1 cellular context compared by ENCODE assay signal in the genomic region with DNA sequence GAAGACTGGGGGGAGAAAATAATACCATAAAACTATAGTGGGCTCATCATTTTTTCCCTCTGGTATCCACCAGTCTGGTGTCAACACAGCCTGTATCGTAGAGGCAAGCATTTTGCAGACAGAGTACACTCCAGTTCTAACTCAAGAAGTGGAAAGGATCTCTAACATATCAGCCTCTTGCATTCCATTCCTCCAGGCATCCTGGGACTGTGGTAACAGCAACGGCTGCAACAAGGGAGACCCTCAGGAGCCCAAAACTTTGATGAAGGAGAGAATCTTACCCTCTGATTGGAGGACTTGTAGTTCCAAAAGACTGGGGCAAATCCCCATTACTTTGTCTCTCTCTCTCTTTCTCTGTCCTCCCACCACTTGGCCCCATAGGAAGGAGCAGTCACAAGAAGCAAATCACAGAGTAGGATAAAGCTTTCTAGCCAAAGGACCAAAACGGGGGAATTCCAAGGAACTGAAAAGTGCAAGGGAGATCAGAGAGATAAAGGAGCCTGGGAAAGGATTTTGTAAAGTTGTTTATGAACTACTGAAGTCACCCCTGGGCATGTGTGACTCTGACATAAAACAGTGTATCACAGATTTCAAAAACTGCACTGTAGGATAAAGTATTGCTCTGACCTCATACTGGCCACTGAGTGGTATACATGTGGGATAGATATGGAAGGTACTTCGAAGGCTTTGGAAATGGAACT.
TF ChIP-seq lines count a peak whose summit lies in the region.

No MANE protein-coding gene starts in this region.

TF ChIP-seq in GM23338, 12 proteins besides CTCF, POLR2A, EP300 and RAD21 (continued from another document):
- TF ChIP-seq, protein P1, sequence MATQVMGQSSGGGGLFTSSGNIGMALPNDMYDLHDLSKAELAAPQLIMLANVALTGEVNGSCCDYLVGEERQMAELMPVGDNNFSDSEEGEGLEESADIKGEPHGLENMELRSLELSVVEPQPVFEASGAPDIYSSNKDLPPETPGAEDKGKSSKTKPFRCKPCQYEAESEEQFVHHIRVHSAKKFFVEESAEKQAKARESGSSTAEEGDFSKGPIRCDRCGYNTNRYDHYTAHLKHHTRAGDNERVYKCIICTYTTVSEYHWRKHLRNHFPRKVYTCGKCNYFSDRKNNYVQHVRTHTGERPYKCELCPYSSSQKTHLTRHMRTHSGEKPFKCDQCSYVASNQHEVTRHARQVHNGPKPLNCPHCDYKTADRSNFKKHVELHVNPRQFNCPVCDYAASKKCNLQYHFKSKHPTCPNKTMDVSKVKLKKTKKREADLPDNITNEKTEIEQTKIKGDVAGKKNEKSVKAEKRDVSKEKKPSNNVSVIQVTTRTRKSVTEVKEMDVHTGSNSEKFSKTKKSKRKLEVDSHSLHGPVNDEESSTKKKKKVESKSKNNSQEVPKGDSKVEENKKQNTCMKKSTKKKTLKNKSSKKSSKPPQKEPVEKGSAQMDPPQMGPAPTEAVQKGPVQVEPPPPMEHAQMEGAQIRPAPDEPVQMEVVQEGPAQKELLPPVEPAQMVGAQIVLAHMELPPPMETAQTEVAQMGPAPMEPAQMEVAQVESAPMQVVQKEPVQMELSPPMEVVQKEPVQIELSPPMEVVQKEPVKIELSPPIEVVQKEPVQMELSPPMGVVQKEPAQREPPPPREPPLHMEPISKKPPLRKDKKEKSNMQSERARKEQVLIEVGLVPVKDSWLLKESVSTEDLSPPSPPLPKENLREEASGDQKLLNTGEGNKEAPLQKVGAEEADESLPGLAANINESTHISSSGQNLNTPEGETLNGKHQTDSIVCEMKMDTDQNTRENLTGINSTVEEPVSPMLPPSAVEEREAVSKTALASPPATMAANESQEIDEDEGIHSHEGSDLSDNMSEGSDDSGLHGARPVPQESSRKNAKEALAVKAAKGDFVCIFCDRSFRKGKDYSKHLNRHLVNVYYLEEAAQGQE (IDR thresholded peaks at IDR 0.05; ENCODE audit: unreplicated experiment): no peak
- TF ChIP-seq ZNF114 (CRISPR knock-in tag; IDR thresholded peaks at IDR 0.05) (no peak), ZNF331 (CRISPR knock-in tag; IDR thresholded peaks at IDR 0.05; ENCODE audit: low read depth) (no peak), ZNF462 (CRISPR knock-in tag; IDR thresholded peaks at IDR 0.05) (no peak), JUNB (IDR thresholded peaks at IDR 0.05; ENCODE audit: unreplicated experiment) (no peak), EZH2 (IDR thresholded peaks at IDR 0.05; ENCODE audit: low read depth, unreplicated experiment) (no peak), EZH2phosphoT487 (IDR thresholded peaks at IDR 0.05; ENCODE audit: unreplicated experiment) (no peak), POLR2AphosphoS5 (IDR thresholded peaks at IDR 0.05; ENCODE audit: low read depth) (no peak)
- TF ChIP-seq, protein P2, sequence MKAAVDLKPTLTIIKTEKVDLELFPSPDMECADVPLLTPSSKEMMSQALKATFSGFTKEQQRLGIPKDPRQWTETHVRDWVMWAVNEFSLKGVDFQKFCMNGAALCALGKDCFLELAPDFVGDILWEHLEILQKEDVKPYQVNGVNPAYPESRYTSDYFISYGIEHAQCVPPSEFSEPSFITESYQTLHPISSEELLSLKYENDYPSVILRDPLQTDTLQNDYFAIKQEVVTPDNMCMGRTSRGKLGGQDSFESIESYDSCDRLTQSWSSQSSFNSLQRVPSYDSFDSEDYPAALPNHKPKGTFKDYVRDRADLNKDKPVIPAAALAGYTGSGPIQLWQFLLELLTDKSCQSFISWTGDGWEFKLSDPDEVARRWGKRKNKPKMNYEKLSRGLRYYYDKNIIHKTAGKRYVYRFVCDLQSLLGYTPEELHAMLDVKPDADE (IDR thresholded peaks at IDR 0.05): no peak
